Comparison of ENCODE assay signal across 31 cellular contexts in the genomic region with DNA sequence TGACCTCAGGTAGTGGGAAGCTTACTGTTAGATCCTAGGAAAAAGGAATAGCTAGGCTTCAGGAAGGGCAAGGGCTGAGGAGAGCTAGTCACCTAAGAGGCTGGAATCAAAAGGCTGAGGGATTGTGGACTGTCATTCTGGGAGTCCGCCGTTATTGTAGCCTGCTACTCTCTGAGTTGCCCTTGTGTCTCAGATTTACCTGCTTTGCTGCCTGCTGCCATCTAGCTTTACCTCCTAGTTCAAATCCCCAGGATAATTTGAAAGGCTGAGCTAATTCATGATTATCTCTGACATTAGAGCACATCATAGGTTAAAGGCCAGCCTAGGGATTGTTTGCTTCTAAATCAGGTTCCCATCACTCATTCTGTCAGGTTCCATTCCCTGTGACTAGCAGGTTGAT.
"Had no signal": no experiment of that assay in that cellular context is flagged by ENCODE, and none has a peak within 500 bp of the region (broad histone marks: within the 10 kb centered on the region; RNA-seq: fewer than 3 reads in every experiment).

No MANE protein-coding gene starts in this region.

- H3K27ac ChIP-seq: brain microvascular endothelial cell, esophagus muscularis mucosa, neutrophil, thyroid gland, upper lobe of left lung, vagina had no signal

- H3K4me3 Mint-ChIP-seq: activated CD4-positive, alpha-beta memory T cell treated with anti-CD3 and anti-CD28 coated beads for 36 hours; activated naive CD4-positive, alpha-beta T cell treated with anti-CD3 and anti-CD28 coated beads, Interleukin-2, amount 10 ng/mL, durations not matched to agents 7 days and 5 days; activated naive CD8-positive, alpha-beta T cell treated with anti-CD3 and anti-CD28 coated beads, Interleukin-2, amount 10 ng/mL, durations not matched to agents 7 days and 5 days; activated T-cell treated with anti-CD3 and anti-CD28 coated beads, Interleukin-2, amount 50 U/mL, for 24 hours; central memory CD8-positive, alpha-beta T cell; dendritic cell treated with granulocyte-macrophage colony-stimulating factor and Interleukin-4, amounts not matched to agents 40 ng/mL and 50 ng/mL, for 4 days; endodermal cell; nephron; stimulated activated memory B cell treated with anti-CD40 and anti-IgM and Interleukin-4, amounts not matched to agents 10 μg/mL and 1 μg/mL and 100 μg/mL, for 72 hours; stimulated activated naive CD8-positive, alpha-beta T cell treated with anti-CD3 and anti-CD28 coated beads, Interleukin-15, amount 100 ng/mL, for 72 hours had no signal

- H3K36me3 Mint-ChIP-seq: activated CD4-positive, alpha-beta memory T cell treated with anti-CD3 and anti-CD28 coated beads for 36 hours; activated naive CD4-positive, alpha-beta T cell treated with anti-CD3 and anti-CD28 coated beads, Interleukin-2, amount 10 ng/mL, durations not matched to agents 7 days and 5 days; activated naive CD8-positive, alpha-beta T cell treated with anti-CD3 and anti-CD28 coated beads, Interleukin-2, amount 10 ng/mL, durations not matched to agents 7 days and 5 days; stimulated activated memory B cell treated with anti-CD40 and anti-IgM and Interleukin-4, amounts not matched to agents 10 μg/mL and 1 μg/mL and 100 μg/mL, for 72 hours had no signal

- H3K27me3 Mint-ChIP-seq: activated CD4-positive, alpha-beta memory T cell treated with anti-CD3 and anti-CD28 coated beads for 36 hours; stimulated activated naive CD8-positive, alpha-beta T cell treated with anti-CD3 and anti-CD28 coated beads, Interleukin-15, amount 100 ng/mL, for 72 hours had no signal

- H3K4me3 ChIP-seq: esophagus muscularis mucosa, mucosa of descending colon, thyroid gland, upper lobe of left lung, vagina had no signal

- DNase-seq: activated CD4-positive, alpha-beta memory T cell treated with anti-CD3 and anti-CD28 coated beads for 36 hours; activated CD4-positive, alpha-beta T cell treated with anti-CD3 and anti-CD28 coated beads for 48 hours; activated CD4-positive, CD25-positive, alpha-beta regulatory T cell; activated CD8-positive, alpha-beta memory T cell treated with anti-CD3 and anti-CD28 coated beads, Interleukin-2, amount 50 U/mL, for 48 hours; activated gamma-delta T cell; activated naive CD4-positive, alpha-beta T cell treated with anti-CD3 and anti-CD28 coated beads, Interleukin-2, amount 10 ng/mL, durations not matched to agents 7 days and 5 days; activated naive CD8-positive, alpha-beta T cell treated with anti-CD3 and anti-CD28 coated beads, Interleukin-2, amount 10 ng/mL, durations not matched to agents 7 days and 5 days; activated T-cell treated with anti-CD3 and anti-CD28 coated beads, Interleukin-2, amount 50 U/mL, for 24 hours; amniotic stem cell; brain microvascular endothelial cell; endodermal cell; foreskin melanocyte; glutamatergic neuron; left ventricle myocardium superior; mucosa of descending colon; retina; small intestine; stimulated activated CD4-positive, alpha-beta T cell treated with anti-CD3 and anti-CD28 coated beads, Interleukin-4, amount 100 ng/mL, for 4 hours; stimulated activated CD8-positive, alpha-beta memory T cell treated with anti-CD3 and anti-CD28 coated beads, Interleukin-4, amount 100 ng/mL, for 48 hours; stimulated activated naive CD8-positive, alpha-beta T cell treated with anti-CD3 and anti-CD28 coated beads, Interleukin-15, amount 100 ng/mL, for 72 hours; T-helper 2 cell; thyroid gland; upper lobe of left lung had no signal

- H3K9me3 Mint-ChIP-seq: activated CD4-positive, alpha-beta memory T cell treated with anti-CD3 and anti-CD28 coated beads for 36 hours; activated naive CD8-positive, alpha-beta T cell treated with anti-CD3 and anti-CD28 coated beads, Interleukin-2, amount 10 ng/mL, durations not matched to agents 7 days and 5 days; activated T-cell treated with anti-CD3 and anti-CD28 coated beads, Interleukin-2, amount 50 U/mL, for 24 hours; central memory CD8-positive, alpha-beta T cell; stimulated activated memory B cell treated with anti-CD40 and anti-IgM and Interleukin-4, amounts not matched to agents 10 μg/mL and 1 μg/mL and 100 μg/mL, for 72 hours; stimulated activated naive CD8-positive, alpha-beta T cell treated with anti-CD3 and anti-CD28 coated beads, Interleukin-15, amount 100 ng/mL, for 72 hours had no signal

- H3K4me1 ChIP-seq: esophagus muscularis mucosa, upper lobe of left lung, vagina had no signal

- H3K27ac Mint-ChIP-seq: activated CD4-positive, alpha-beta memory T cell treated with anti-CD3 and anti-CD28 coated beads for 36 hours; activated naive CD4-positive, alpha-beta T cell treated with anti-CD3 and anti-CD28 coated beads, Interleukin-2, amount 10 ng/mL, durations not matched to agents 7 days and 5 days; activated naive CD8-positive, alpha-beta T cell treated with anti-CD3 and anti-CD28 coated beads, Interleukin-2, amount 10 ng/mL, durations not matched to agents 7 days and 5 days; activated T-cell treated with anti-CD3 and anti-CD28 coated beads, Interleukin-2, amount 50 U/mL, for 24 hours; dendritic cell treated with granulocyte-macrophage colony-stimulating factor and Interleukin-4, amounts not matched to agents 40 ng/mL and 50 ng/mL, for 4 days; endodermal cell; nephron; stimulated activated memory B cell treated with anti-CD40 and anti-IgM and Interleukin-4, amounts not matched to agents 10 μg/mL and 1 μg/mL and 100 μg/mL, for 72 hours; stimulated activated naive CD8-positive, alpha-beta T cell treated with anti-CD3 and anti-CD28 coated beads, Interleukin-15, amount 100 ng/mL, for 72 hours had no signal

- H3K27me3 ChIP-seq: brain microvascular endothelial cell, esophagus muscularis mucosa, neutrophil, thyroid gland, upper lobe of left lung, vagina had no signal

- H3K9me3 ChIP-seq: esophagus muscularis mucosa, mucosa of descending colon, neutrophil, thyroid gland, upper lobe of left lung, vagina had no signal

- H3K4me1 Mint-ChIP-seq: central memory CD8-positive, alpha-beta T cell; nephron; stimulated activated memory B cell treated with anti-CD40 and anti-IgM and Interleukin-4, amounts not matched to agents 10 μg/mL and 1 μg/mL and 100 μg/mL, for 72 hours had no signal

- H3K36me3 ChIP-seq: brain microvascular endothelial cell, esophagus muscularis mucosa, neutrophil, thyroid gland, upper lobe of left lung, vagina had no signal

- ATAC-seq: left ventricle myocardium superior; mucosa of descending colon; sciatic nerve; stimulated activated memory B cell treated with anti-CD40 and anti-IgM and Interleukin-4, amounts not matched to agents 10 μg/mL and 1 μg/mL and 100 μg/mL, for 72 hours; stimulated activated naive CD8-positive, alpha-beta T cell treated with anti-CD3 and anti-CD28 coated beads, Interleukin-15, amount 100 ng/mL, for 72 hours had no signal
